23 cellular contexts compared by ENCODE assay signal in genomic region chr9:106796771-106797170, GRCh38.
"Had no signal": no experiment of that assay in that cellular context is flagged by ENCODE, and none has a peak within 500 bp of the region (broad histone marks: within the 10 kb centered on the region; RNA-seq: fewer than 3 reads in every experiment).

No MANE protein-coding gene starts in this region.

- H3K79me2 ChIP-seq: parathyroid adenoma had no signal

- H3K9me3 ChIP-seq: esophagus squamous epithelium, mucosa of descending colon, neutrophil, prostate gland, right atrium auricular region, thyroid gland had no signal

- DNase-seq: cortex of kidney; effector memory CD8-positive, alpha-beta T cell; erythroblast; esophagus squamous epithelium; head of caudate nucleus; kidney; naive B cell; stimulated activated CD4-positive, alpha-beta T cell treated with anti-CD3 and anti-CD28 coated beads, Interleukin-2, amount 100 ng/mL, for 24 hours; stimulated activated CD4-positive, alpha-beta T cell treated with anti-CD3 and anti-CD28 coated beads, Interleukin-4, amount 100 ng/mL, for 24 hours; stimulated activated naive CD4-positive, alpha-beta T cell treated with Interleukin-2 at 50 U/mL for 16 hours; stomach had no signal

- ATAC-seq: effector memory CD8-positive, alpha-beta T cell; natural killer cell treated with Interleukin-12 subunit alpha and Interleukin-12 subunit beta and Interleukin-15 and Interleukin-18, amount 100 ng/mL, for 72 hours; sciatic nerve; stimulated activated effector memory CD8-positive, alpha-beta T cell treated with anti-CD3 and anti-CD28 coated beads, Interleukin-12 subunit alpha, Interleukin-12 subunit beta, amount 100 ng/mL, for 72 hours had no signal

- H3K36me3 ChIP-seq: esophagus squamous epithelium, neutrophil, prostate gland, right atrium auricular region, stomach, thyroid gland had no signal

- FAIRE-seq: endometrium, frontal cortex, kidney had no signal

- H3K4me1 ChIP-seq: parathyroid adenoma, prostate gland had no signal

- H3K4me3 ChIP-seq: esophagus squamous epithelium, lung, mucosa of descending colon, prostate gland, right atrium auricular region, stomach, thyroid gland had no signal

- H2AFZ ChIP-seq: parathyroid adenoma had no signal

- H3K27ac ChIP-seq: esophagus squamous epithelium, neutrophil, parathyroid adenoma, prostate gland, right atrium auricular region, stomach had no signal

- H3K27me3 ChIP-seq: esophagus squamous epithelium, neutrophil, right atrium auricular region, stomach, thyroid gland had no signal
